ENCODE assay signal across 25 cellular contexts in the genomic region with DNA sequence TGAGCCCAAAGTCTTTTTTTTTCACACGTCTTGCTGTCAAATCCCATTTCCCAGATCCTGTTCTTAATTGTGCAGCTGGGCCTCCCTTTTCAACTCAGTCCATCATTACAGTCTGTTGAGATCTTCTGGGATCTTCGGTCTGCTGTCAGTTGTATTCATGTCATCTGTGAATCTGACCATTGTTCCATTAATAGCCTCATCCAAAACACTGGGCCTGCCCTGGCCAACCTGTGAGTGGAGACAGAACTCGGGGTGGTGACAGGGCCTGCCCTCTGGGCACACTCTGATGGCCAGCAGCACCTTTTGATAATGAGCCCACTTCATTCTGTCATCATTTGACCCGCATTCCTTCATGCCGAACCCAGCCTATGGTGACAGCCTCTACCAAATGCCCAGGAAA. TPM values are rescaled to one million over a fixed set of nuclear protein-coding genes. Genes with fewer than 3 reads are reported as not detected.
A peak's percentile ranks its signal among the peaks of the same experiment; 100 is the strongest.
DNase-seq lines count a peak whose midpoint lies in the region; ATAC-seq and TF ChIP-seq lines count a peak whose summit lies in the region.
"Had no signal": no experiment of that assay in that cellular context is flagged by ENCODE, and none has a peak within 500 bp of the region (broad histone marks: within the 10 kb centered on the region; RNA-seq: fewer than 3 reads in every experiment).

No MANE protein-coding gene starts in this region.

- no peak overlapping the region for H3K9ac ChIP-seq in muscle layer of colon (ENCODE audit: low read length)
- H3K9ac ChIP-seq: parathyroid adenoma had no signal

- no peak for TF ChIP-seq EP300 in sigmoid colon (IDR thresholded peaks at IDR 0.05)

- 88 to 90% methylated on average over 5 of the region's 5 CpGs for whole genome bisulfite sequencing in sigmoid colon, 2 donors

- no peak for TF ChIP-seq POLR2A in sigmoid colon (IDR thresholded peaks at IDR 0.05)

- H3K4me3 ChIP-seq in dorsolateral prefrontal cortex (peak overlapping the region in 1 of 59 donors; percentile 17), muscle layer of colon (ENCODE audit: low read depth in 1 of 2, low read length in 2 of 2) (no peak overlapping the region), sigmoid colon (no peak overlapping the region), left lung (no peak overlapping the region)
- H3K4me3 ChIP-seq: esophagus squamous epithelium had no signal

- H3K27me3 ChIP-seq in dorsolateral prefrontal cortex = no peaks in the 10 kb centered on the region
- H3K27me3 ChIP-seq in muscle layer of colon (ENCODE audit: control insufficient read depth in 1 of 2, insufficient read depth in 2 of 2, low read length in 2 of 2) = no peaks in the 10 kb centered on the region
- H3K27me3 ChIP-seq in sigmoid colon = no peaks in the 10 kb centered on the region
- no peaks in the 10 kb centered on the region for H3K27me3 ChIP-seq in left lung
- H3K27me3 ChIP-seq: esophagus squamous epithelium had no signal

- no peaks in the 10 kb centered on the region for H3K36me3 Mint-ChIP-seq in T-cell
- H3K36me3 Mint-ChIP-seq: CD14-positive monocyte; natural killer cell treated with Interleukin-12 subunit alpha and Interleukin-12 subunit beta and Interleukin-15 and Interleukin-18, amount 100 ng/mL, for 72 hours had no signal

- CTCF ChIA-PET in T-cell (lab: Charles Lee) = interaction anchor here in 1 of 2 donors (0.7 kb wide), 1 partner anchor 36 kb away, joined by 3 read pairs; no protein-coding TSS in a partner anchor

- H3K27ac ChIP-seq in dorsolateral prefrontal cortex = peak overlapping the region in 57 of 59 donors; percentile 7 to 87 (median 71)
- H3K27ac ChIP-seq in muscle layer of colon (ENCODE audit: low read depth, low read length) = peak overlapping the region; percentile 13
- H3K27ac ChIP-seq in sigmoid colon = peak overlapping the region in 3 of 4 donors; percentile 92 to 93 (median 93)
- H3K27ac ChIP-seq in left lung = no peak overlapping the region
- H3K27ac ChIP-seq: esophagus squamous epithelium, parathyroid adenoma had no signal

- POLR2A ChIA-PET in T-cell (lab: Charles Lee) = no interaction called here

- no peaks in the 10 kb centered on the region for H3K27me3 Mint-ChIP-seq in T-cell
- H3K27me3 Mint-ChIP-seq: natural killer cell treated with Interleukin-12 subunit alpha and Interleukin-12 subunit beta and Interleukin-15 and Interleukin-18, amount 100 ng/mL, for 72 hours had no signal

- H3K4me1 ChIP-seq in muscle layer of colon (ENCODE audit: insufficient read depth, low read length) (peaks cover 45% of the 10 kb centered on the region), sigmoid colon (peaks cover 5 to 56% (median 39%) of the 10 kb centered on the region in 4 donors), left lung (peaks cover 12 to 17% of the 10 kb centered on the region in 2 donors)
- H3K4me1 ChIP-seq: parathyroid adenoma had no signal

- H3K4me1 Mint-ChIP-seq in T-cell = peaks cover 51 to 53% (median 52%) of the 10 kb centered on the region in 3 donors

- TF ChIP-seq CTCF in dorsolateral prefrontal cortex (IDR thresholded peaks at IDR 0.05 in 54 of 56, conservative IDR thresholded peaks at IDR 0.05 in 2 of 56; ENCODE audit: low read depth in 1 of 56, partially characterized antibody in 56 of 56) = no peak
- TF ChIP-seq CTCF in sigmoid colon (IDR thresholded peaks at IDR 0.05) = no peak
- TF ChIP-seq CTCF in left lung (IDR thresholded peaks at IDR 0.05) = no peak

- ATAC-seq in T-cell (replicated peaks in 1 of 4) (no peak), left lung (no peak), HG03442 (IDR thresholded peaks at IDR 0.05; ENCODE audit: unreplicated experiment) (no peak)
- ATAC-seq: left lobe of liver; natural killer cell treated with Interleukin-12 subunit alpha and Interleukin-12 subunit beta and Interleukin-15 and Interleukin-18, amount 100 ng/mL, for 72 hours; sciatic nerve; stimulated activated effector memory CD8-positive, alpha-beta T cell treated with anti-CD3 and anti-CD28 coated beads, Interleukin-12 subunit alpha, Interleukin-12 subunit beta, amount 100 ng/mL, for 72 hours had no signal

- no peak overlapping the region for H3K4me3 Mint-ChIP-seq in T-cell
- H3K4me3 Mint-ChIP-seq: CD14-positive monocyte; natural killer cell treated with Interleukin-12 subunit alpha and Interleukin-12 subunit beta and Interleukin-15 and Interleukin-18, amount 100 ng/mL, for 72 hours; stimulated activated effector memory CD8-positive, alpha-beta T cell treated with anti-CD3 and anti-CD28 coated beads, Interleukin-12 subunit alpha, Interleukin-12 subunit beta, amount 100 ng/mL, for 72 hours had no signal

- H3K9me3 ChIP-seq in muscle layer of colon (ENCODE audit: low read length) (no peaks in the 10 kb centered on the region), sigmoid colon (no peaks in the 10 kb centered on the region), left lung (no peaks in the 10 kb centered on the region)
- H3K9me3 ChIP-seq: esophagus squamous epithelium had no signal

- no peaks in the 10 kb centered on the region for H3K9me3 Mint-ChIP-seq in T-cell
- H3K9me3 Mint-ChIP-seq: natural killer cell treated with Interleukin-12 subunit alpha and Interleukin-12 subunit beta and Interleukin-15 and Interleukin-18, amount 100 ng/mL, for 72 hours; stimulated activated effector memory CD8-positive, alpha-beta T cell treated with anti-CD3 and anti-CD28 coated beads, Interleukin-12 subunit alpha, Interleukin-12 subunit beta, amount 100 ng/mL, for 72 hours had no signal

- peak overlapping the region; percentile 66 to 99 for H3K27ac Mint-ChIP-seq in T-cell
- H3K27ac Mint-ChIP-seq: natural killer cell treated with Interleukin-12 subunit alpha and Interleukin-12 subunit beta and Interleukin-15 and Interleukin-18, amount 100 ng/mL, for 72 hours; stimulated activated effector memory CD8-positive, alpha-beta T cell treated with anti-CD3 and anti-CD28 coated beads, Interleukin-12 subunit alpha, Interleukin-12 subunit beta, amount 100 ng/mL, for 72 hours had no signal

- DNase-seq in T-cell = no peak
- no peak for DNase-seq in dorsolateral prefrontal cortex
- DNase-seq in sigmoid colon = no peak
- no peak for DNase-seq in left lung
- no peak for DNase-seq in SIG-M5 treated with dmso at 0.1 percent for 504 hours (lab: John Stamatoyannopoulos, UW; ENCODE audit: unreplicated experiment)
- DNase-seq: activated CD4-positive, alpha-beta T cell treated with anti-CD3 and anti-CD28 coated beads for 1 hour; activated gamma-delta T cell; activated T-cell treated with anti-CD3 and anti-CD28 coated beads, Interleukin-2, amount 50 U/mL, for 1 hour; effector memory CD4-positive, alpha-beta T cell; EL; esophagus squamous epithelium; hippocampal formation; IMR-90; NCI-H1048; NCI-H1694 treated with DMSO at 0.1 percent for 48 hours; NCI-H510A; stimulated activated CD4-positive, alpha-beta T cell treated with anti-CD3 and anti-CD28 coated beads, Interleukin-4, amount 100 ng/mL, for 24 hours had no signal

- intact Hi-C loops in dorsolateral prefrontal cortex (cut with DNase I) = loop anchor here (5.0 kb wide), 1 partner anchor 43 kb away; no protein-coding TSS in a partner anchor
- intact Hi-C loops in sigmoid colon (cut with DNase I) = loop anchor here (2.0 kb wide), 1 partner anchor 17 kb away; no protein-coding TSS in a partner anchor
- intact Hi-C loops in left lung (cut with DNase I) = no loop called here

- H3K36me3 ChIP-seq in muscle layer of colon (ENCODE audit: insufficient read depth, low read length) (no peaks in the 10 kb centered on the region), sigmoid colon (no peaks in the 10 kb centered on the region), left lung (no peaks in the 10 kb centered on the region)
- H3K36me3 ChIP-seq: esophagus squamous epithelium had no signal

RNA-seq across cellular contexts. Expression of a gene that starts 39.8 kb away (rescaled TPM):
- total RNA-seq in T-cell = 10 to 100 TPM; 36.3 to 89.0 (median 72.3) TPM
- total RNA-seq in dorsolateral prefrontal cortex = 100 to 1,000 TPM in 4 of 120 experiments, 10 to 100 TPM in 116; 38.3 to 139 (median 61.8) TPM
- total RNA-seq in sigmoid colon = 10 to 100 TPM; 57.1 to 90.1 (median 68.9) TPM
- polyA plus RNA-seq in sigmoid colon = 10 to 100 TPM in 1 of 3 donors, 1 to 10 TPM in 2; 3.6 to 21.3 (median 7.9) TPM
- 10 to 100 TPM; 25.9 to 28.6 TPM for total RNA-seq in left lung

RNA-seq across cellular contexts. Expression of a gene that starts 51.8 kb away (rescaled TPM):
- total RNA-seq in T-cell (10 to 100 TPM; 16.9 to 25.0 (median 19.2) TPM), dorsolateral prefrontal cortex (10 to 100 TPM; 19.4 to 36.6 (median 29.4) TPM), sigmoid colon (10 to 100 TPM; 11.4 to 34.1 (median 26.1) TPM), left lung (10 to 100 TPM; 11.8 to 11.9 TPM)
- 10 to 100 TPM; 12.5 to 14.8 (median 12.6) TPM for polyA plus RNA-seq in sigmoid colon

Comparison
In these comparisons a context has a peak if more than half of its experiments do, and no peak if none do; other contexts are left out.
1. H3K27ac ChIP-seq: peak in dorsolateral prefrontal cortex (57 of 59), muscle layer of colon (single experiment) and sigmoid colon (3 of 4); none in left lung (0 of 2).
2. intact Hi-C loops: an anchor here in dorsolateral prefrontal cortex (5.0 kb wide) and sigmoid colon (2.0 kb wide); none called in left lung.